In genomic region chr5:604391-604831, GRCh38 we compare ENCODE assay signal across 25 cellular contexts.
"Had no signal": no experiment of that assay in that cellular context is flagged by ENCODE, and none has a peak within 500 bp of the region (broad histone marks: within the 10 kb centered on the region; RNA-seq: fewer than 3 reads in every experiment).

No MANE protein-coding gene starts in this region.

- H3K27ac ChIP-seq: left ventricle myocardium inferior, suprapubic skin, tibial nerve had no signal

- H3K9me3 ChIP-seq: left ventricle myocardium inferior, suprapubic skin, tibial nerve had no signal

- H3K4me3 ChIP-seq: left ventricle myocardium inferior, suprapubic skin, tibial nerve had no signal

- DNase-seq: activated B cell treated with CpG ODN at 0.5 μM for 24 hours; activated CD4-positive, alpha-beta T cell treated with anti-CD3 and anti-CD28 coated beads for 36 hours; activated CD4-positive, alpha-beta T cell treated with anti-CD3 and anti-CD28 coated beads, Interleukin-2, amount 50 U/mL, for 4 hours; activated CD8-positive, alpha-beta memory T cell treated with anti-CD3 and anti-CD28 coated beads for 24 hours; activated CD8-positive, alpha-beta memory T cell treated with anti-CD3 and anti-CD28 coated beads, Interleukin-2, amount 50 U/mL, for 4 hours; activated naive CD4-positive, alpha-beta T cell treated with anti-CD3 and anti-CD28 coated beads, Interleukin-2, amount 10 ng/mL, durations not matched to agents 7 days and 5 days; anterior cingulate cortex; central memory CD4-positive, alpha-beta T cell; effector memory CD4-positive, alpha-beta T cell; foreskin melanocyte; glutamatergic neuron; hippocampal formation; left ventricle myocardium inferior; nephron progenitor cell; occipital lobe; stimulated activated CD4-positive, alpha-beta T cell treated with anti-CD3 and anti-CD28 coated beads, Interleukin-1b, Interleukin-23, amount 100 ng/mL, for 48 hours; SW 1271; T-helper 17 cell had no signal

- FAIRE-seq: colon, urothelium cell line had no signal

- H3K4me1 ChIP-seq: left ventricle myocardium inferior, suprapubic skin had no signal

- ATAC-seq: activated CD4-positive, alpha-beta T cell treated with anti-CD3 and anti-CD28 coated beads for 36 hours; activated T-helper 17 cell treated with anti-CD3 and anti-CD28 coated beads, Interleukin-2, amount 50 U/mL, for 72 hours; esophagus mucosa; stimulated activated naive CD8-positive, alpha-beta T cell treated with anti-CD3 and anti-CD28 coated beads, Interleukin-15, amount 100 ng/mL, for 72 hours; T-helper 17 cell had no signal

- H3K36me3 ChIP-seq: left ventricle myocardium inferior, suprapubic skin, tibial nerve had no signal
